ENCODE assay signal across 8 cellular contexts in the genomic region with DNA sequence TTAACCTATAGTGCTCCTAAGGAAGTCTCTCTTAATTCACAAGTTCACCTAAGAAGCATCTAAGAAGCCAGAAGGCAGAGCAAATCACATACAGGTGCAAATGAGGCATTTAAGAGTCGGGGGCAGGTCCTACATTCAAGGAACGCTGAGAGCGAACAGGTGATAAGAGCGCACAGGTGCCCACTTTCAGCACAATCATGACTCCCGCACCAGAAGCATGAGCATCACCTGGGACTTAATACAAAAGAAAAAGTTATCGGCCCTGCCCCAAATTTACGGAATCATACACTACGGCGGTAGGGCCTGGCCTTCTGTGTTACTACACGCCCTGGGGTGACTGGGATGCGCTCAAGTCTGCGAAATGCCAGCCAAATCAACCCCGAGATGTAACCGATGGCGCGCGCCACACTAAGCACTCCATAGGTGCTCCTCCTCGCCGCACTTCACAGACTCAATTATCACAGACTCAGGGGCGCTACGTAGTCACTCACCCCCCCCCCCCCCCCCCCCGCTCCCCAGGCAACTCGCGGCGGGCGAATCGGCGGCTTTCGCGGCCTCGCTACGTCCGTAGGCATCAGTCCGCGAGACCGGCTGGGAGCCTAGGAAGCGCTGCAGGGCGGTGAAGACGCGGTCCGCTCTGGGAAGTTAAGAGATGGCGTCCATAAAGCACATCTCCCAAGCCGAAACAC. TPM values are rescaled to one million over a fixed set of nuclear protein-coding genes. Genes with fewer than 3 reads are reported as not detected.
DNase-seq lines count a peak whose midpoint lies in the region; ATAC-seq, FAIRE-seq and TF ChIP-seq lines count a peak whose summit lies in the region.

No MANE protein-coding gene starts in this region.

- H3K9ac ChIP-seq in mucosa of stomach (ENCODE audit: low read length), result peak overlapping the region; percentile 57

- no peaks in the 10 kb centered on the region for H3K27me3 ChIP-seq in mucosa of stomach (ENCODE audit: control insufficient read depth, insufficient read depth, low read length)

- peak; percentile 31 for FAIRE-seq in GM18507 (lab: Jason Lieb, UNC)

- H3K27ac ChIP-seq in 22Rv1, result peak overlapping the region; percentile 80

- H3K9me3 ChIP-seq in mucosa of stomach (ENCODE audit: control insufficient read depth, low read length), result no peaks in the 10 kb centered on the region

- H3K4me3 ChIP-seq in epithelial cell of proximal tubule (ENCODE audit: low read depth, low read length) (peak overlapping the region; percentile 87), mucosa of stomach (ENCODE audit: low read length) (peak overlapping the region; percentile 93)

- TF ChIP-seq CTCF in 22Rv1 (IDR thresholded peaks at IDR 0.05), result no peak
- TF ChIP-seq CTCF in epithelial cell of proximal tubule (conservative IDR thresholded peaks at IDR 0.05; ENCODE audit: low read depth, low read length), result no peak

- DNase-seq in GM18507 (ENCODE audit: extremely low spot score, insufficient read length, low read depth) (peak; percentile 9), NCI-H69 (lab: John Stamatoyannopoulos, UW) (peak; percentile 58), epithelial cell of proximal tubule (ENCODE audit: low read depth) (peak; percentile 7)
- peak; percentile 77 for DNase-seq in activated CD8-positive, alpha-beta memory T cell treated with anti-CD3 and anti-CD28 coated beads, Interleukin-2, amount 50 U/mL, for 48 hours
- DNase-seq in stimulated activated CD8-positive, alpha-beta memory T cell treated with anti-CD3 and anti-CD28 coated beads, Interleukin-4, amount 100 ng/mL, for 1 hour (ENCODE audit: low read depth in 2 of 2, low spot score in 1 of 2), result peak; percentile 13 to 21

- H3K4me1 ChIP-seq in mucosa of stomach (ENCODE audit: control insufficient read depth, insufficient read depth, low read length), result peaks cover 15% of the 10 kb centered on the region

- H3K36me3 ChIP-seq in mucosa of stomach (ENCODE audit: control insufficient read depth, insufficient read depth, low read length), result no peaks in the 10 kb centered on the region

- peak; percentile 10 for ATAC-seq in HG03095 (IDR thresholded peaks at IDR 0.05; ENCODE audit: unreplicated experiment)

RNA-seq across cellular contexts. Expression of gene ULK4, which starts 0.7 kb away (rescaled TPM):
- total RNA-seq in epithelial cell of proximal tubule, result 2.2 and 3.4 TPM in 2 replicates

Comparison
In these comparisons a context has a peak if more than half of its experiments do, and no peak if none do; other contexts are left out.
1. Peak in every context shown above with its lines: DNase-seq, ATAC-seq, H3K4me3 ChIP-seq and H3K27ac ChIP-seq.
2. DNase-seq: peak in every context shown above with its lines; median percentile 77 in activated CD8-positive, alpha-beta memory T cell treated with anti-CD3 and anti-CD28 coated beads, Interleukin-2, amount 50 U/mL, for 48 hours; 58 in NCI-H69; 17 in stimulated activated CD8-positive, alpha-beta memory T cell treated with anti-CD3 and anti-CD28 coated beads, Interleukin-4, amount 100 ng/mL, for 1 hour; 9 in GM18507; 7 in epithelial cell of proximal tubule.